2 cellular contexts compared by ENCODE assay signal in the genomic region with DNA sequence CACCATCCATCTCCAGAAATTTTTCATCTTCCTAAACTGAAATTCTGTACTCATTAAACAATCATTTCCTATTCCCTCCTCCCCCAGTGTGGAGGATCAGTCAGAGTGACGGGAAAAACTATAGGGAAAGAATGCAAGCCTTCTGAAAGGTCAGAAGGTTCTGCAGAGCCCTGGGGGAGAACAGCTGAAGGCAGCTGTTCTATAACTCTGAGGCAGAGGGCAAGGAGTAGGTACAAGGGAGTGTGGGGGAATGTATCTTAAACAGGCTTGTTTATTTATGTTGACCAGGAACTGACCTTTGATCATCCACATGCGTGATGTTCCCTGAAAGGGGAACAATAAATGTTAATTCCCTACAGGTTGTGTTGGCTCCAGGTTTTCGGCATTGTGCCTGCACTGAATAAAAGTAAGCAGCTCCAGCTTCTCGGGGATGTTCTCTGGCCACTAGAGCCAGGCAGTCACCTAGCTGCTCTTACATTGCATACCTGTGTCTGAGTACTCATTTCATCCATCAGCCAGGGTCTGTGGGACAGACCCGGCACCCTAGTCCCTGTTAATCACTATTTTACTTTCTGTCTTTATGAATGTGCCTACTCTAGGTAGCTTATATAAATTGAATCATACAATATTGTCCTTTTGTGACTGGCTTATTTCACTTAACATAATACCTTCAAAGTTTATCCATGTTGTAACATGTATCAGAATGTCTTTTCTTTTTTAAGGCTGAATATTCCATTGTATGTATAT.
A peak's percentile ranks its signal among the peaks of the same experiment; 100 is the strongest.
TF ChIP-seq lines count a peak whose summit lies in the region.

No MANE protein-coding gene starts in this region.

TF ChIP-seq in A549, 52 proteins besides CTCF, POLR2A, EP300 and RAD21:
- TF ChIP-seq KDM5A (IDR thresholded peaks at IDR 0.05) (no peak), CHD4 (IDR thresholded peaks at IDR 0.05; ENCODE audit: borderline replicate concordance) (no peak), CEBPB (IDR thresholded peaks at IDR 0.05) (no peak), POLR2AphosphoS2 (conservative IDR thresholded peaks at IDR 0.05; ENCODE audit: low read length) (no peak), CHD2 (IDR thresholded peaks at IDR 0.05; ENCODE audit: low read length, partially characterized antibody) (no peak)

TF ChIP-seq in liver, 16 proteins besides CTCF, POLR2A, EP300 and RAD21:
- TF ChIP-seq GABPA (IDR thresholded peaks at IDR 0.05 in 1 of 2, conservative IDR thresholded peaks at IDR 0.05 in 1 of 2): no peak
- TF ChIP-seq JUND (IDR thresholded peaks at IDR 0.05): peak in 1 of 2 donors; percentile 11
- no peak for TF ChIP-seq EGR1 (IDR thresholded peaks at IDR 0.05; ENCODE audit: low read depth in 2 of 2)
- TF ChIP-seq ZBTB33 (IDR thresholded peaks at IDR 0.05): no peak
- TF ChIP-seq FOXA2 (IDR thresholded peaks at IDR 0.05): peak; percentile 62
- TF ChIP-seq REST (IDR thresholded peaks at IDR 0.05): no peak
- peak; percentile 72 to 74 for TF ChIP-seq HNF4A (conservative IDR thresholded peaks at IDR 0.05)
- TF ChIP-seq SP1 (IDR thresholded peaks at IDR 0.05): peak; percentile 36
- no peak for TF ChIP-seq YY1 (IDR thresholded peaks at IDR 0.05)
- peak; percentile 20 for TF ChIP-seq HNF4G (IDR thresholded peaks at IDR 0.05)
- no peak for TF ChIP-seq TAF1 (conservative IDR thresholded peaks at IDR 0.05)
- TF ChIP-seq MAX (IDR thresholded peaks at IDR 0.05): no peak
- TF ChIP-seq RXRA (IDR thresholded peaks at IDR 0.05): peak in 1 of 2 donors; percentile 66
- TF ChIP-seq, protein P1, sequence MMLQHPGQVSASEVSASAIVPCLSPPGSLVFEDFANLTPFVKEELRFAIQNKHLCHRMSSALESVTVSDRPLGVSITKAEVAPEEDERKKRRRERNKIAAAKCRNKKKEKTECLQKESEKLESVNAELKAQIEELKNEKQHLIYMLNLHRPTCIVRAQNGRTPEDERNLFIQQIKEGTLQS (IDR thresholded peaks at IDR 0.05): no peak
- no peak for TF ChIP-seq FOXA1 (IDR thresholded peaks at IDR 0.05)
- TF ChIP-seq NR2F2 (IDR thresholded peaks at IDR 0.05): no peak
